17 cellular contexts compared by ENCODE assay signal in the genomic region with DNA sequence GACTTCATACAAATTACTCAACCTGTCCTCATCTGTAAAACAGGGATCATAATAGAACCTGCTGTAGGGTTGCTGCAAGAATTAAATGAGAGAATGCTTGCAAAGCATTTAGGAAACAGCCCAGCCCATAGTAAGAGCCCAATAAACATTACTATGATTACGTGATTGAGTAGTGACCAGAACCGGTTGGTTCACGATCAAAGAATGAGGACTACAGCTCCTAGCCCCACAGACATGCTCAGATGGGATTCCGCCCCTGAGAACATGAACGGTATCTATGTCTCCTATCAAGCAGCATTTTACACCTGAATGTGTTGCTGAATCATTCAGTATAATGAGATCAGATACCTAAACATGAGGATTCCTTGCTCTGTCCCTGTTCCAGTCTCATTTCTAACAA.
DNase-seq lines count a peak whose midpoint lies in the region; ATAC-seq, FAIRE-seq and TF ChIP-seq lines count a peak whose summit lies in the region.
"Had no signal": no experiment of that assay in that cellular context is flagged by ENCODE, and none has a peak within 500 bp of the region (broad histone marks: within the 10 kb centered on the region; RNA-seq: fewer than 3 reads in every experiment).

No MANE protein-coding gene starts in this region.

- WGBS in K562 (ENCODE audit: insufficient coverage, low coverage, missing lambda C conversion rate) = 20% methylated on average over 5 of the region's 5 CpGs
- no CpG with 5 or more reads among the region's 5 CpGs for WGBS in trophoblast cell (ENCODE audit: extremely low coverage, insufficient coverage, insufficient read length)

- H3K4me2 ChIP-seq in K562 (ENCODE audit: insufficient read depth, low read length) = no peak overlapping the region
- H3K4me2 ChIP-seq in trophoblast cell (ENCODE audit: low read length) = no peak overlapping the region
- H3K4me2 ChIP-seq: BLaER1 treated with 17β-estradiol and CSF1 and Interleukin-3, amounts not matched to agents 10 nM and 100 nM had no signal

- no peak overlapping the region for H4K12ac ChIP-seq in trophoblast cell (ENCODE audit: low read depth, low read length)

- no peaks in the 10 kb centered on the region for H4K20me1 ChIP-seq in K562 (replicated peaks; ENCODE audit: control insufficient read depth, insufficient read depth, low read length)
- H4K20me1 ChIP-seq: BLaER1 treated with 17β-estradiol and CSF1 and Interleukin-3, amounts not matched to agents 10 nM and 100 nM had no signal

- no peak overlapping the region for H3K4me3 ChIP-seq in K562
- H3K4me3 ChIP-seq in trophoblast cell (ENCODE audit: low read depth, low read length) = no peak overlapping the region
- H3K4me3 ChIP-seq: BLaER1 treated with 17β-estradiol and CSF1 and Interleukin-3, amounts not matched to agents 10 nM and 100 nM; GM12878 had no signal

- TF ChIP-seq POLR2A in K562 (conservative IDR thresholded peaks at IDR 0.05) = no peak

- no peak for TF ChIP-seq RAD21 in K562 (CRISPR knock-in tag; conservative IDR thresholded peaks at IDR 0.05 in 1 of 2, IDR thresholded peaks at IDR 0.05 in 1 of 2)

- no peak overlapping the region for H2BK120ac ChIP-seq in trophoblast cell (ENCODE audit: insufficient read depth, low read length, poor library complexity)

- FAIRE-seq in K562 (lab: Jason Lieb, UNC) = no peak
- FAIRE-seq: GM12878, H54 had no signal

- H2AK5ac ChIP-seq in trophoblast cell (ENCODE audit: low read length) = no peak overlapping the region

- no peak overlapping the region for H3K23ac ChIP-seq in trophoblast cell (ENCODE audit: low read length)

- H3K79me2 ChIP-seq in K562 (ENCODE audit: control insufficient read depth, insufficient read depth, low read length) (no peaks in the 10 kb centered on the region), trophoblast cell (ENCODE audit: control insufficient read depth, insufficient read depth, low read length, poor library complexity) (no peaks in the 10 kb centered on the region)

- H3K9ac ChIP-seq in K562 (ENCODE audit: insufficient read depth in 1 of 2, low read depth in 2 of 2, low read length in 2 of 2) (no peak overlapping the region), trophoblast cell (ENCODE audit: low read length) (no peak overlapping the region)
- H3K9ac ChIP-seq: BLaER1 treated with 17β-estradiol and CSF1 and Interleukin-3, amounts not matched to agents 10 nM and 100 nM had no signal

- no peak overlapping the region for H3K18ac ChIP-seq in trophoblast cell (ENCODE audit: low read length)

- POLR2A ChIA-PET in K562 (lab: Yijun Ruan, JAX) = interaction anchor here (0.7 to 1.1 kb wide), 4 partner anchors 9 to 31 kb away, joined by 3 to 5 read pairs (median 4); no protein-coding TSS in a partner anchor

- H4K8ac ChIP-seq in trophoblast cell (ENCODE audit: low read depth, low read length) = no peak overlapping the region

- H3K4ac ChIP-seq in trophoblast cell (ENCODE audit: low read depth, low read length) = no peak overlapping the region

- H3K36me3 ChIP-seq in K562 (ENCODE audit: control insufficient read depth, insufficient read depth, low read length) (no peaks in the 10 kb centered on the region), trophoblast cell (ENCODE audit: control insufficient read depth in 1 of 2, insufficient read depth in 2 of 2, low read length in 2 of 2) (no peaks in the 10 kb centered on the region)
- H3K36me3 ChIP-seq: BLaER1 treated with 17β-estradiol and CSF1 and Interleukin-3, amounts not matched to agents 10 nM and 100 nM had no signal

- no peak overlapping the region for H2AFZ ChIP-seq in K562 (ENCODE audit: low read depth, low read length)
- H2AFZ ChIP-seq in trophoblast cell (ENCODE audit: insufficient read depth, low read length, poor library complexity) = no peak overlapping the region

- in situ Hi-C loops in K562 (cut with MboI) = no loop called here

- no peak for ATAC-seq in K562
- peak; percentile 61 for ATAC-seq in left colon
- ATAC-seq in left lobe of liver = no peak
- ATAC-seq: GM12878 had no signal

- H3K79me1 ChIP-seq in trophoblast cell (ENCODE audit: low read length) = no peaks in the 10 kb centered on the region

- TF ChIP-seq CTCF in K562 (IDR thresholded peaks at IDR 0.05 in 2 of 3, conservative IDR thresholded peaks at IDR 0.05 in 1 of 3; ENCODE audit: insufficient read depth in 2 of 3, low read depth in 1 of 3, low read length in 3 of 3) = no peak

- no peak overlapping the region for H2BK12ac ChIP-seq in trophoblast cell (ENCODE audit: low read length)

- intact Hi-C loops in K562 (cut with micrococcal nuclease) = no loop called here
- intact Hi-C loops in left colon (cut with DNase I, micrococcal nuclease) = no loop called here

- H3K9me3 ChIP-seq in K562 (replicated peaks; ENCODE audit: control insufficient read depth, insufficient read depth, low read depth, low read length) (no peaks in the 10 kb centered on the region), trophoblast cell (ENCODE audit: insufficient read depth, low read depth, low read length) (no peaks in the 10 kb centered on the region)
- H3K9me3 ChIP-seq: BLaER1 treated with 17β-estradiol and CSF1 and Interleukin-3, amounts not matched to agents 10 nM and 100 nM had no signal

- DNase-seq in K562 (ENCODE audit: extremely low read depth in 1 of 4, low spot score in 3 of 4) (no peak), left colon (no peak), trophoblast cell (peak; percentile 53 to 69), left lobe of liver (ENCODE audit: low spot score) (no peak), KG1 (lab: John Stamatoyannopoulos, UW) (no peak)
- no peak for DNase-seq in stimulated activated CD4-positive, alpha-beta T cell treated with anti-CD3 and anti-CD28 coated beads, Interleukin-12 subunit alpha, Interleukin-12 subunit beta, amount 100 ng/mL, for 4 hours
- DNase-seq: CD8-positive, alpha-beta memory T cell; COR-L47; DMS 273 treated with DMSO at 0.1 percent for 48 hours; DMS53; DND-41; EL; HCEC 1CT had no signal

- CTCF ChIA-PET in K562 (lab: Yijun Ruan, JAX; ENCODE audit: low intra/inter-chr PET ratio) = no interaction called here

- no peak overlapping the region for H3K14ac ChIP-seq in trophoblast cell (ENCODE audit: low read length)

- no TSS peak for BruUV-seq in K562 (replicated peaks; lab: Mats Ljungman, UMichigan)

- H3K27me3 ChIP-seq in K562 (ENCODE audit: control insufficient read depth in 2 of 2, insufficient read depth in 2 of 2, low read length in 2 of 2) (peaks cover 0 to 2% of the 10 kb centered on the region in 2 experiments; a peak in 1 of 5 replicates), trophoblast cell (ENCODE audit: insufficient read depth, low read length) (no peaks in the 10 kb centered on the region)
- H3K27me3 ChIP-seq: BLaER1 treated with 17β-estradiol and CSF1 and Interleukin-3, amounts not matched to agents 10 nM and 100 nM had no signal

- no peak overlapping the region for H4K91ac ChIP-seq in trophoblast cell (ENCODE audit: low read depth, low read length)

- no peak overlapping the region for H3K27ac ChIP-seq in K562 (ENCODE audit: extremely low read depth, low read depth, low read length)
- no peak overlapping the region for H3K27ac ChIP-seq in trophoblast cell (ENCODE audit: low read depth, low read length)
- H3K27ac ChIP-seq: BLaER1 treated with 17β-estradiol and CSF1 and Interleukin-3, amounts not matched to agents 10 nM and 100 nM; HL-60 had no signal

- peaks cover 0 to 16% of the 10 kb centered on the region in 2 experiments; a peak in 3 of 5 replicates for H3K4me1 ChIP-seq in K562 (replicated peaks in 1 of 2; ENCODE audit: control insufficient read depth in 2 of 2, insufficient read depth in 2 of 2, low read length in 2 of 2)
- H3K4me1 ChIP-seq in trophoblast cell (ENCODE audit: control insufficient read depth in 1 of 2, insufficient read depth in 2 of 2, low read length in 2 of 2) = no peaks in the 10 kb centered on the region

- no peak for TF ChIP-seq EP300 in K562 (IDR thresholded peaks at IDR 0.05; ENCODE audit: low read length)

- no peaks in the 10 kb centered on the region for H3K9me1 ChIP-seq in K562 (ENCODE audit: control insufficient read depth, insufficient read depth, low read length)

- H2BK5ac ChIP-seq in trophoblast cell (ENCODE audit: low read depth, low read length, poor library complexity) = no peak overlapping the region

TF ChIP-seq in K562, 482 proteins besides CTCF, POLR2A, EP300 and RAD21:
- TF ChIP-seq, protein P1, sequence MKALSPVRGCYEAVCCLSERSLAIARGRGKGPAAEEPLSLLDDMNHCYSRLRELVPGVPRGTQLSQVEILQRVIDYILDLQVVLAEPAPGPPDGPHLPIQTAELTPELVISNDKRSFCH (CRISPR knock-in tag; IDR thresholded peaks at IDR 0.05) = no peak
- TF ChIP-seq, protein P1 (tag; IDR thresholded peaks at IDR 0.05) = no peak
- no peak for TF ChIP-seq BRD9 (IDR thresholded peaks at IDR 0.05; ENCODE audit: low read depth, partially characterized antibody)
- TF ChIP-seq NFE2 (IDR thresholded peaks at IDR 0.05; ENCODE audit: low read depth) = 0 out of 2 replicates have a peak, but pooled peaks have one; percentile 47

Comparison
In these comparisons a context has a peak if more than half of its experiments do, and no peak if none do; other contexts are left out.
1. DNase-seq: peak in trophoblast cell (2 of 2); none in K562 (0 of 4), left colon (0 of 2), left lobe of liver (single experiment), KG1 (single experiment) and stimulated activated CD4-positive, alpha-beta T cell treated with anti-CD3 and anti-CD28 coated beads, Interleukin-12 subunit alpha, Interleukin-12 subunit beta, amount 100 ng/mL, for 4 hours (single experiment).